ENCODE assay signal across 16 cellular contexts in the genomic region with DNA sequence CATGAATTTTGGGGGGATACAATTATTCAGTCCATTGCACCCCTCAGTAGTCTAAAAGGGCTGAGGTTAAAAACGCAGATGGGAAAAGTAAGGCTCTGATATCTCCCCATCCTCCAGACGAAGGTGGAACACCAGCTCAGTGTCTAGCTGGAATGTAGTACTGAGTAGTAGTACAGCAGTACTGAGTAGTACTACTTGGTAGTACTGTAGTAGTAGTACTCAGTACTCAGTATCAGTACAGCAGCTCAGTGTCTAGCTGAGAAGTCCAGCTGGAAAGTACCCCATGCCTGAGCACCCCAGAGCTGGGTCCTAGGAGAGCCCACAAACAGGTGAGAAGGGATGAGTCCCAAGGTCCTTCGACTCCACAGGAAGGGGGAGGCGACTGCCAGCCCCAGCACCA.
DNase-seq lines count a peak whose midpoint lies in the region; ATAC-seq and TF ChIP-seq lines count a peak whose summit lies in the region.
"Had no signal": no experiment of that assay in that cellular context is flagged by ENCODE, and none has a peak within 500 bp of the region (broad histone marks: within the 10 kb centered on the region; RNA-seq: fewer than 3 reads in every experiment).

No MANE protein-coding gene starts in this region.

- no peak for ATAC-seq in activated T-helper 17 cell treated with anti-CD3 and anti-CD28 coated beads, Interleukin-2, amount 50 U/mL, for 72 hours (replicated peaks)
- no peak for ATAC-seq in HG03571 (IDR thresholded peaks at IDR 0.05; ENCODE audit: unreplicated experiment)

- H3K27me3 ChIP-seq in BLaER1: no peaks in the 10 kb centered on the region
- peaks cover 0 to 11% (median 0%) of the 10 kb centered on the region in 11 experiments; a peak in 2 of 22 replicates for H3K27me3 ChIP-seq in BLaER1 treated with 17β-estradiol and CSF1 and Interleukin-3, amounts not matched to agents 10 nM and 100 nM
- H3K27me3 ChIP-seq in osteoblast (ENCODE audit: insufficient read depth, low read length): no peaks in the 10 kb centered on the region
- no peaks in the 10 kb centered on the region for H3K27me3 ChIP-seq in vagina

- H3K79me2 ChIP-seq in osteoblast (ENCODE audit: insufficient read depth, low read length): no peaks in the 10 kb centered on the region

- peak overlapping the region; percentile 69 for H3K27ac Mint-ChIP-seq in activated T-helper 17 cell treated with anti-CD3 and anti-CD28 coated beads, Interleukin-2, amount 50 U/mL, for 72 hours

- intact Hi-C loops in vagina (cut with DNase I): no loop called here

- H3K4me1 ChIP-seq in BLaER1: peaks cover 87% of the 10 kb centered on the region
- H3K4me1 ChIP-seq in BLaER1 treated with 17β-estradiol and CSF1 and Interleukin-3, amounts not matched to agents 10 nM and 100 nM: peaks cover 34 to 82% (median 73%) of the 10 kb centered on the region in 10 experiments
- peaks cover 31% of the 10 kb centered on the region for H3K4me1 ChIP-seq in osteoblast (ENCODE audit: insufficient read depth, low read length)
- peaks cover 21% of the 10 kb centered on the region for H3K4me1 ChIP-seq in vagina

- H3K4me3 ChIP-seq in BLaER1 (no peak overlapping the region), osteoblast (ENCODE audit: insufficient read depth, low read length) (no peak overlapping the region), vagina (no peak overlapping the region)
- H3K4me3 ChIP-seq in BLaER1 treated with 17β-estradiol and CSF1 and Interleukin-3, amounts not matched to agents 10 nM and 100 nM: no peak overlapping the region
- H3K4me3 ChIP-seq: HAP-1 had no signal

- H3K27ac ChIP-seq in BLaER1 (no peak overlapping the region; the same call in 1 of the 2 replicates), osteoblast (ENCODE audit: low read depth, low read length) (no peak overlapping the region), vagina (no peak overlapping the region)
- no peak overlapping the region for H3K27ac ChIP-seq in BLaER1 treated with 17β-estradiol and CSF1 and Interleukin-3, amounts not matched to agents 10 nM and 100 nM

- H3K36me3 Mint-ChIP-seq in activated T-helper 17 cell treated with anti-CD3 and anti-CD28 coated beads, Interleukin-2, amount 50 U/mL, for 72 hours (ENCODE audit: low read depth): no peaks in the 10 kb centered on the region
- H3K36me3 Mint-ChIP-seq: CD4-positive, alpha-beta memory T cell had no signal

- TF ChIP-seq CTCF in osteoblast (IDR thresholded peaks at IDR 0.05; ENCODE audit: extremely low read depth, low read depth, low read length) (no peak), vagina (IDR thresholded peaks at IDR 0.05) (no peak)

- H3K27me3 Mint-ChIP-seq in activated T-helper 17 cell treated with anti-CD3 and anti-CD28 coated beads, Interleukin-2, amount 50 U/mL, for 72 hours: no peaks in the 10 kb centered on the region
- H3K27me3 Mint-ChIP-seq: CD4-positive, alpha-beta memory T cell had no signal

- H3K9me3 Mint-ChIP-seq in activated T-helper 17 cell treated with anti-CD3 and anti-CD28 coated beads, Interleukin-2, amount 50 U/mL, for 72 hours: no peaks in the 10 kb centered on the region
- H3K9me3 Mint-ChIP-seq: CD4-positive, alpha-beta memory T cell; HFFc6 had no signal

- no peak overlapping the region for H2AFZ ChIP-seq in osteoblast (ENCODE audit: low read length)

- no peak for TF ChIP-seq POLR2A in vagina (IDR thresholded peaks at IDR 0.05)

- DNase-seq in osteoblast (ENCODE audit: insufficient read length, low spot score, missing footprints) (peak; percentile 57), NCI-H2171 treated with DMSO at 0.1 percent for 48 hours (lab: John Stamatoyannopoulos, UW) (no peak), vagina (ENCODE audit: extremely low spot score in 2 of 2) (no peak)
- DNase-seq: Calu3; CD4-positive, alpha-beta memory T cell; COR-L47; DMS53; DMS79 treated with DMSO at 0.1 percent for 48 hours; GF-D8; GOT3; HFFc6 had no signal

- H3K36me3 ChIP-seq in BLaER1 (no peaks in the 10 kb centered on the region), osteoblast (ENCODE audit: insufficient read depth, low read length) (no peaks in the 10 kb centered on the region), vagina (no peaks in the 10 kb centered on the region)
- H3K36me3 ChIP-seq in BLaER1 treated with 17β-estradiol and CSF1 and Interleukin-3, amounts not matched to agents 10 nM and 100 nM: no peaks in the 10 kb centered on the region
- H3K36me3 ChIP-seq: HAP-1 had no signal

- no peaks in the 10 kb centered on the region for H3K4me1 Mint-ChIP-seq in activated T-helper 17 cell treated with anti-CD3 and anti-CD28 coated beads, Interleukin-2, amount 50 U/mL, for 72 hours

- H3K4me2 ChIP-seq in BLaER1 (peak overlapping the region; percentile 83), osteoblast (ENCODE audit: insufficient read depth, low read length) (no peak overlapping the region)
- H3K4me2 ChIP-seq in BLaER1 treated with 17β-estradiol and CSF1 and Interleukin-3, amounts not matched to agents 10 nM and 100 nM: peak overlapping the region; percentile 55 to 90 (median 71); a peak in 21 of 22 replicates

- H3K9me3 ChIP-seq in BLaER1: no peaks in the 10 kb centered on the region
- no peaks in the 10 kb centered on the region for H3K9me3 ChIP-seq in BLaER1 treated with 17β-estradiol and CSF1 and Interleukin-3, amounts not matched to agents 10 nM and 100 nM (replicated peaks in 1 of 11)
- H3K9me3 ChIP-seq in osteoblast (ENCODE audit: low read depth, low read length): no peaks in the 10 kb centered on the region
- H3K9me3 ChIP-seq in vagina: no peaks in the 10 kb centered on the region
- H3K9me3 ChIP-seq: HAP-1 had no signal

- H3K4me3 Mint-ChIP-seq in activated T-helper 17 cell treated with anti-CD3 and anti-CD28 coated beads, Interleukin-2, amount 50 U/mL, for 72 hours: no peak overlapping the region
- H3K4me3 Mint-ChIP-seq: CD4-positive, alpha-beta memory T cell; HFFc6 had no signal

- no peak overlapping the region for H3K9ac ChIP-seq in BLaER1
- no peak overlapping the region; a peak in 1 of 22 replicates for H3K9ac ChIP-seq in BLaER1 treated with 17β-estradiol and CSF1 and Interleukin-3, amounts not matched to agents 10 nM and 100 nM

- H4K20me1 ChIP-seq in BLaER1 (0 out of 2 replicates have a peak, but pooled peaks cover 5% of the 10 kb centered on the region), osteoblast (ENCODE audit: insufficient read depth, low read length) (no peaks in the 10 kb centered on the region)
- H4K20me1 ChIP-seq in BLaER1 treated with 17β-estradiol and CSF1 and Interleukin-3, amounts not matched to agents 10 nM and 100 nM: peaks cover 0 to 26% (median 5%) of the 10 kb centered on the region in 11 experiments; a peak in 8 of 22 replicates
